ENCODE assay signal across 1 cellular context in genomic region chr22:19064354-19065054, GRCh38.
TF ChIP-seq lines count a peak whose summit lies in the region.

No MANE protein-coding gene starts in this region.

TF ChIP-seq in K562, 482 proteins besides CTCF, POLR2A, EP300 and RAD21 (continued from another document):
- TF ChIP-seq, protein P1, sequence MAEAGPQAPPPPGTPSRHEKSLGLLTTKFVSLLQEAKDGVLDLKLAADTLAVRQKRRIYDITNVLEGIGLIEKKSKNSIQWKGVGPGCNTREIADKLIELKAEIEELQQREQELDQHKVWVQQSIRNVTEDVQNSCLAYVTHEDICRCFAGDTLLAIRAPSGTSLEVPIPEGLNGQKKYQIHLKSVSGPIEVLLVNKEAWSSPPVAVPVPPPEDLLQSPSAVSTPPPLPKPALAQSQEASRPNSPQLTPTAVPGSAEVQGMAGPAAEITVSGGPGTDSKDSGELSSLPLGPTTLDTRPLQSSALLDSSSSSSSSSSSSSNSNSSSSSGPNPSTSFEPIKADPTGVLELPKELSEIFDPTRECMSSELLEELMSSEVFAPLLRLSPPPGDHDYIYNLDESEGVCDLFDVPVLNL (CRISPR knock-in tag; IDR thresholded peaks at IDR 0.05; ENCODE audit: low read depth), result no peak
- no peak for TF ChIP-seq SAFB2 (IDR thresholded peaks at IDR 0.05; ENCODE audit: borderline replicate concordance, low read depth, low read length, severe bottlenecking)
- TF ChIP-seq, protein P2, sequence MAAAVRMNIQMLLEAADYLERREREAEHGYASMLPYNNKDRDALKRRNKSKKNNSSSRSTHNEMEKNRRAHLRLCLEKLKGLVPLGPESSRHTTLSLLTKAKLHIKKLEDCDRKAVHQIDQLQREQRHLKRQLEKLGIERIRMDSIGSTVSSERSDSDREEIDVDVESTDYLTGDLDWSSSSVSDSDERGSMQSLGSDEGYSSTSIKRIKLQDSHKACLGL (CRISPR knock-in tag; IDR thresholded peaks at IDR 0.05; ENCODE audit: borderline replicate concordance, poor library complexity, severe bottlenecking), result no peak
- TF ChIP-seq RFX7 (CRISPR knock-in tag; IDR thresholded peaks at IDR 0.05), result no peak
